8 cellular contexts compared by ENCODE assay signal in genomic region chr21:43767980-43768867, GRCh38. TPM values are rescaled to one million over a fixed set of nuclear protein-coding genes. Genes with fewer than 3 reads are reported as not detected.
DNase-seq lines count a peak whose midpoint lies in the region; ATAC-seq, FAIRE-seq and TF ChIP-seq lines count a peak whose summit lies in the region.

No MANE protein-coding gene starts in this region.

- intact Hi-C loops in mucosa of descending colon (cut with DNase I, micrococcal nuclease) = no loop called here

- no peaks in the 10 kb centered on the region for H3K9me3 ChIP-seq in mucosa of descending colon

- ATAC-seq in mucosa of descending colon (peak; percentile 89), GM21381 (IDR thresholded peaks at IDR 0.05; ENCODE audit: unreplicated experiment) (no peak), GM18867 (IDR thresholded peaks at IDR 0.05; ENCODE audit: unreplicated experiment) (no peak)

- DNase-seq in ACHN (peak; percentile 71), LoVo (ENCODE audit: low spot score) (peak; percentile 92), ecto neural progenitor cell (ENCODE audit: low spot score) (peak; percentile 58), mucosa of descending colon (peak; percentile 78 to 83 (median 79)), GM12892 (ENCODE audit: insufficient read length) (no peak), NCI-H2196 treated with DMSO at 0.1 percent for 48 hours (lab: John Stamatoyannopoulos, UW; ENCODE audit: unreplicated experiment) (no peak)

- no peaks in the 10 kb centered on the region for H3K36me3 ChIP-seq in mucosa of descending colon (ENCODE audit: low read depth)

- in situ Hi-C loops in ACHN (cut with HindIII; ENCODE audit: low pct_ligation_motif_present, low pct_unique_long_range_greater_than_20kb, low sequenced_read_pairs) = no loop called here

- no peak for FAIRE-seq in GM12892 (lab: Jason Lieb, UNC)

- TF ChIP-seq CTCF in mucosa of descending colon (IDR thresholded peaks at IDR 0.05) = no peak

- TF ChIP-seq POLR2A in GM12892 (IDR thresholded peaks at IDR 0.05; ENCODE audit: low read depth, low read length) = no peak

- peaks cover 8% of the 10 kb centered on the region for H3K4me1 ChIP-seq in mucosa of descending colon (ENCODE audit: low read depth)

- H3K4me3 ChIP-seq in mucosa of descending colon = no peak overlapping the region

RNA-seq across cellular contexts. Expression of gene CSTB, which starts 7.9 kb away (rescaled TPM):
- total RNA-seq in mucosa of descending colon = 10 to 100 TPM; 36.2 to 64.5 (median 56.8) TPM
- polyA plus RNA-seq in GM12892 (2012; ENCODE audit: missing spikeins) = 45.6 TPM

RNA-seq across cellular contexts. Expression of gene RRP1, which starts 21.2 kb away (rescaled TPM):
- 10 to 100 TPM; 15.9 to 16.3 (median 16.3) TPM for total RNA-seq in mucosa of descending colon
- polyA plus RNA-seq in GM12892 (2012; ENCODE audit: missing spikeins) = 26.7 TPM

RNA-seq across cellular contexts. Expression of gene PDXK, which starts 49.3 kb away (rescaled TPM):
- total RNA-seq in mucosa of descending colon = 100 to 1,000 TPM; 113 to 179 (median 161) TPM
- polyA plus RNA-seq in GM12892 (2012; ENCODE audit: missing spikeins) = 48.4 TPM

Comparison
In these comparisons a context has a peak if more than half of its experiments do, and no peak if none do; other contexts are left out.
1. DNase-seq: peak in ACHN (single experiment), LoVo (single experiment), ecto neural progenitor cell (single experiment) and mucosa of descending colon (3 of 3); none in GM12892 (single experiment) and NCI-H2196 treated with DMSO at 0.1 percent for 48 hours (single experiment).